9 cellular contexts compared by ENCODE assay signal in genomic region chr1:239386453-239387303, GRCh38. TPM values are rescaled to one million over a fixed set of nuclear protein-coding genes. Genes with fewer than 3 reads are reported as not detected.
DNase-seq lines count a peak whose midpoint lies in the region; ATAC-seq and TF ChIP-seq lines count a peak whose summit lies in the region.
"Had no signal": no experiment of that assay in that cellular context is flagged by ENCODE, and none has a peak within 500 bp of the region (broad histone marks: within the 10 kb centered on the region; RNA-seq: fewer than 3 reads in every experiment).

Gene CHRM3, plus strand, starts transcription at chr1:239386568. Its CDS starts 520,884 bp downstream, at chr1:239907452.

- no peaks in the 10 kb centered on the region for H3K36me3 Mint-ChIP-seq in CD8-positive, alpha-beta T cell
- peaks cover 6% of the 10 kb centered on the region for H3K36me3 Mint-ChIP-seq in activated T-helper 17 cell treated with anti-CD3 and anti-CD28 coated beads, Interleukin-2, amount 50 U/mL, for 72 hours (ENCODE audit: low read depth)
- H3K36me3 Mint-ChIP-seq in progenitor cell of endocrine pancreas (ENCODE audit: insufficient read depth) = no peaks in the 10 kb centered on the region

- H3K9me3 Mint-ChIP-seq in CD8-positive, alpha-beta T cell = no peaks in the 10 kb centered on the region
- no peaks in the 10 kb centered on the region for H3K9me3 Mint-ChIP-seq in activated T-helper 17 cell treated with anti-CD3 and anti-CD28 coated beads, Interleukin-2, amount 50 U/mL, for 72 hours
- no peaks in the 10 kb centered on the region for H3K9me3 Mint-ChIP-seq in progenitor cell of endocrine pancreas (ENCODE audit: low read depth)

- POLR2A ChIA-PET in CD8-positive, alpha-beta T cell (lab: Charles Lee) = no interaction called here

- intact Hi-C loops in CD8-positive, alpha-beta T cell (cut with DNase I, micrococcal nuclease) = no loop called here
- intact Hi-C loops in right cardiac atrium (cut with DNase I) = no loop called here

- TF ChIP-seq CTCF in CD8-positive, alpha-beta T cell (IDR thresholded peaks at IDR 0.05) = no peak
- peak; percentile 35 for TF ChIP-seq CTCF in progenitor cell of endocrine pancreas (IDR thresholded peaks at IDR 0.05; ENCODE audit: unreplicated experiment)

- H3K27me3 ChIP-seq in CD8-positive, alpha-beta T cell (ENCODE audit: insufficient read depth, low read length) = peaks cover 7% of the 10 kb centered on the region
- H3K27me3 ChIP-seq in right cardiac atrium (ENCODE audit: control insufficient read depth, insufficient read depth) = no peaks in the 10 kb centered on the region

- CTCF ChIA-PET in CD8-positive, alpha-beta T cell (lab: Charles Lee) = no interaction called here

- H3K4me1 ChIP-seq in CD8-positive, alpha-beta T cell (ENCODE audit: insufficient read depth, low read length) = peaks cover 13% of the 10 kb centered on the region
- no peaks in the 10 kb centered on the region for H3K4me1 ChIP-seq in right cardiac atrium (ENCODE audit: control insufficient read depth, insufficient read depth, low read length)

- no peaks in the 10 kb centered on the region for H3K36me3 ChIP-seq in CD8-positive, alpha-beta T cell (ENCODE audit: insufficient read depth, low read length)

- peak within 1 kb of the TSS; percentile 71 for H3K4me3 Mint-ChIP-seq in CD8-positive, alpha-beta T cell
- H3K4me3 Mint-ChIP-seq in activated T-helper 17 cell treated with anti-CD3 and anti-CD28 coated beads, Interleukin-2, amount 50 U/mL, for 72 hours = peak within 1 kb of the TSS; percentile 81
- H3K4me3 Mint-ChIP-seq in progenitor cell of endocrine pancreas (ENCODE audit: low read depth) = peak within 1 kb of the TSS; percentile 85

- DNase-seq in CD8-positive, alpha-beta T cell = no peak
- DNase-seq in Kasumi-1 (lab: John Stamatoyannopoulos, UW) (peak; percentile 27 to 35), right cardiac atrium (peak; percentile 36 to 71 (median 62)), progenitor cell of endocrine pancreas (ENCODE audit: low spot score, unreplicated experiment) (peak; percentile 54)
- no peak for DNase-seq in activated CD4-positive, CD25-positive, alpha-beta regulatory T cell (lab: John Stamatoyannopoulos, UW)

- peaks cover 50% of the 10 kb centered on the region for H3K27me3 Mint-ChIP-seq in CD8-positive, alpha-beta T cell (ENCODE audit: low read depth)
- peaks cover 63% of the 10 kb centered on the region for H3K27me3 Mint-ChIP-seq in activated T-helper 17 cell treated with anti-CD3 and anti-CD28 coated beads, Interleukin-2, amount 50 U/mL, for 72 hours
- peaks cover 94% of the 10 kb centered on the region for H3K27me3 Mint-ChIP-seq in progenitor cell of endocrine pancreas

- peak within 1 kb of the TSS; percentile 22 for H3K4me3 ChIP-seq in CD8-positive, alpha-beta T cell (ENCODE audit: low read depth, low read length)
- peak within 1 kb of the TSS; percentile 31 for H3K4me3 ChIP-seq in right cardiac atrium (ENCODE audit: low read length)

- no peak for ATAC-seq in CD8-positive, alpha-beta T cell
- ATAC-seq in activated T-helper 17 cell treated with anti-CD3 and anti-CD28 coated beads, Interleukin-2, amount 50 U/mL, for 72 hours (replicated peaks) = peak; percentile 68
- peak; percentile 70 to 83 for ATAC-seq in right cardiac atrium
- ATAC-seq in GM19452 (IDR thresholded peaks at IDR 0.05; ENCODE audit: unreplicated experiment) = no peak
- no peak for ATAC-seq in GM19467 (IDR thresholded peaks at IDR 0.05; ENCODE audit: unreplicated experiment)
- ATAC-seq: HCT116 had no signal

- under 1% methylated on average over 82 of the region's 82 CpGs for WGBS in right cardiac atrium

- no peak within 1 kb of the TSS for H3K27ac ChIP-seq in CD8-positive, alpha-beta T cell (ENCODE audit: low read depth, low read length)
- no peak within 1 kb of the TSS for H3K27ac ChIP-seq in right cardiac atrium (ENCODE audit: low read length)

- H3K27ac Mint-ChIP-seq in CD8-positive, alpha-beta T cell = no peak within 1 kb of the TSS
- no peak within 1 kb of the TSS for H3K27ac Mint-ChIP-seq in activated T-helper 17 cell treated with anti-CD3 and anti-CD28 coated beads, Interleukin-2, amount 50 U/mL, for 72 hours
- peak within 1 kb of the TSS; percentile 85 for H3K27ac Mint-ChIP-seq in progenitor cell of endocrine pancreas

- H3K9me3 ChIP-seq in CD8-positive, alpha-beta T cell (ENCODE audit: low read length) = no peaks in the 10 kb centered on the region
- no peaks in the 10 kb centered on the region for H3K9me3 ChIP-seq in right cardiac atrium (ENCODE audit: control insufficient read depth, low read length)

- peaks cover 20% of the 10 kb centered on the region for H3K4me1 Mint-ChIP-seq in CD8-positive, alpha-beta T cell (ENCODE audit: low read depth)
- H3K4me1 Mint-ChIP-seq in activated T-helper 17 cell treated with anti-CD3 and anti-CD28 coated beads, Interleukin-2, amount 50 U/mL, for 72 hours = peaks cover 13% of the 10 kb centered on the region
- H3K4me1 Mint-ChIP-seq in progenitor cell of endocrine pancreas (ENCODE audit: low read depth) = peaks cover 23% of the 10 kb centered on the region

RNA-seq across cellular contexts. Expression of gene CHRM3, which starts in this region (rescaled TPM):
- total RNA-seq in CD8-positive, alpha-beta T cell = not detected
- total RNA-seq in activated T-helper 17 cell treated with anti-CD3 and anti-CD28 coated beads, Interleukin-2, amount 50 U/mL, for 72 hours = under 1 TPM; 0.13 to 0.26 TPM
- under 1 TPM; 0.51 to 0.86 (median 0.84) TPM for total RNA-seq in right cardiac atrium
- 0.18 TPM for polyA plus RNA-seq in right cardiac atrium
- total RNA-seq in progenitor cell of endocrine pancreas = 2.0 and 3.0 TPM in 2 replicates

Comparison
In these comparisons a context has a peak if more than half of its experiments do, and no peak if none do; other contexts are left out.
1. Peak in ATAC-seq in activated T-helper 17 cell treated with anti-CD3 and anti-CD28 coated beads, Interleukin-2, amount 50 U/mL, for 72 hours; RNA of the gene not detected or under 1 TPM.
2. Peak in DNase-seq, ATAC-seq and H3K4me3 ChIP-seq in right cardiac atrium; RNA of the gene not detected or under 1 TPM.
3. DNase-seq: peak in Kasumi-1 (2 of 2) and progenitor cell of endocrine pancreas (single experiment); none in CD8-positive, alpha-beta T cell (0 of 7) and activated CD4-positive, CD25-positive, alpha-beta regulatory T cell (0 of 4).
4. Peak in every context shown above with its lines, with median percentiles within 50 percentile points of each other: H3K4me3 Mint-ChIP-seq.